In genomic region chr17:57985675-57985974, GRCh38 we compare ENCODE assay signal across 9 cellular contexts. TPM values are rescaled to one million over a fixed set of nuclear protein-coding genes. Genes with fewer than 3 reads are reported as not detected.
A peak's percentile ranks its signal among the peaks of the same experiment; 100 is the strongest.
DNase-seq lines count a peak whose midpoint lies in the region; ATAC-seq and TF ChIP-seq lines count a peak whose summit lies in the region.
"Had no signal": no experiment of that assay in that cellular context is flagged by ENCODE, and none has a peak within 500 bp of the region (broad histone marks: within the 10 kb centered on the region; RNA-seq: fewer than 3 reads in every experiment).

No MANE protein-coding gene starts in this region.

- H3K27me3 ChIP-seq in DOHH2 (ENCODE audit: control insufficient read depth, low read length) (no peaks in the 10 kb centered on the region), MG63 (no peaks in the 10 kb centered on the region), osteoblast (ENCODE audit: insufficient read depth, low read length) (no peaks in the 10 kb centered on the region)
- H3K27me3 ChIP-seq: cardiac muscle cell had no signal

- DNase-seq in MG63 (no peak), osteoblast (ENCODE audit: insufficient read length, low spot score, missing footprints) (peak; percentile 81), T-helper 9 cell (no peak), endothelial cell (ENCODE audit: low spot score) (no peak), posterior vena cava (ENCODE audit: low spot score) (no peak)
- no peak for DNase-seq in effector memory CD8-positive, alpha-beta T cell

- no peak overlapping the region for H3K27ac ChIP-seq in DOHH2 (ENCODE audit: low read depth, low read length)
- H3K27ac ChIP-seq in osteoblast (ENCODE audit: low read depth, low read length) = peak overlapping the region; percentile 93
- H3K27ac ChIP-seq: cardiac muscle cell had no signal

- no peaks in the 10 kb centered on the region for H3K9me3 Mint-ChIP-seq in effector memory CD8-positive, alpha-beta T cell
- H3K9me3 Mint-ChIP-seq in endothelial cell (ENCODE audit: unreplicated experiment) = no peaks in the 10 kb centered on the region

- H3K27me3 Mint-ChIP-seq in effector memory CD8-positive, alpha-beta T cell = no peaks in the 10 kb centered on the region
- H3K27me3 Mint-ChIP-seq in endothelial cell (ENCODE audit: unreplicated experiment) = peaks cover 10% of the 10 kb centered on the region

- ATAC-seq in effector memory CD8-positive, alpha-beta T cell (replicated peaks) = no peak
- ATAC-seq in GM21381 (IDR thresholded peaks at IDR 0.05; ENCODE audit: unreplicated experiment) = no peak

- H4K20me1 ChIP-seq in DOHH2 (ENCODE audit: control insufficient read depth, insufficient read depth, low read depth, low read length) (peaks cover 24% of the 10 kb centered on the region), osteoblast (ENCODE audit: insufficient read depth, low read length) (peaks cover 34% of the 10 kb centered on the region)

- H3K4me3 Mint-ChIP-seq in effector memory CD8-positive, alpha-beta T cell = peak overlapping the region; percentile 34 to 61
- H3K4me3 Mint-ChIP-seq in endothelial cell (ENCODE audit: unreplicated experiment) = no peak overlapping the region

- no peak overlapping the region for H3K4me3 ChIP-seq in DOHH2 (ENCODE audit: low read length)
- peak overlapping the region; percentile 86 for H3K4me3 ChIP-seq in MG63
- peak overlapping the region; percentile 10 for H3K4me3 ChIP-seq in osteoblast (ENCODE audit: insufficient read depth, low read length)

- H3K4me1 ChIP-seq in DOHH2 (ENCODE audit: control insufficient read depth, low read length) (peaks cover 36% of the 10 kb centered on the region), osteoblast (ENCODE audit: insufficient read depth, low read length) (peaks cover 51% of the 10 kb centered on the region)

- peaks cover 58% of the 10 kb centered on the region for H3K36me3 ChIP-seq in DOHH2 (ENCODE audit: control insufficient read depth, low read length)
- peaks cover 46% of the 10 kb centered on the region for H3K36me3 ChIP-seq in MG63
- H3K36me3 ChIP-seq in osteoblast (ENCODE audit: insufficient read depth, low read length) = peaks cover 29% of the 10 kb centered on the region

- H3K27ac Mint-ChIP-seq in effector memory CD8-positive, alpha-beta T cell = peak overlapping the region in 1 of 2 donors; percentile 6
- no peak overlapping the region for H3K27ac Mint-ChIP-seq in endothelial cell (ENCODE audit: unreplicated experiment)

- TF ChIP-seq CTCF in DOHH2 (IDR thresholded peaks at IDR 0.05; ENCODE audit: low read depth, low read length, poor library complexity, severe bottlenecking) = no peak
- no peak for TF ChIP-seq CTCF in osteoblast (IDR thresholded peaks at IDR 0.05; ENCODE audit: extremely low read depth, low read depth, low read length)
- TF ChIP-seq CTCF in endothelial cell (IDR thresholded peaks at IDR 0.05; ENCODE audit: unreplicated experiment) = no peak

- intact Hi-C loops in posterior vena cava (cut with DNase I) = loop anchor here in 1 of 2 donors (5.0 kb wide), 1 partner anchor 33 kb away; no protein-coding TSS in a partner anchor

- H3K36me3 Mint-ChIP-seq in effector memory CD8-positive, alpha-beta T cell (ENCODE audit: insufficient read depth) = peaks cover 42% of the 10 kb centered on the region
- peaks cover 13% of the 10 kb centered on the region for H3K36me3 Mint-ChIP-seq in endothelial cell (ENCODE audit: low read depth, unreplicated experiment)

- H3K4me1 Mint-ChIP-seq in effector memory CD8-positive, alpha-beta T cell (ENCODE audit: low read depth in 2 of 2) = peaks cover 53 to 69% of the 10 kb centered on the region in 2 donors
- peaks cover 27% of the 10 kb centered on the region for H3K4me1 Mint-ChIP-seq in endothelial cell (ENCODE audit: unreplicated experiment)

- H3K79me2 ChIP-seq in DOHH2 (ENCODE audit: control insufficient read depth, low read length) = peaks cover 65% of the 10 kb centered on the region
- peaks cover 59% of the 10 kb centered on the region for H3K79me2 ChIP-seq in osteoblast (ENCODE audit: insufficient read depth, low read length)

- H3K4me2 ChIP-seq in DOHH2 (ENCODE audit: low read length) (peak overlapping the region; percentile 24), osteoblast (ENCODE audit: insufficient read depth, low read length) (peak overlapping the region; percentile 90)

- H3K9me2 ChIP-seq in DOHH2 (replicated peaks; ENCODE audit: control insufficient read depth, low read length) = no peaks in the 10 kb centered on the region

- H3K9me3 ChIP-seq in DOHH2 (ENCODE audit: control insufficient read depth, insufficient read depth, low read length) (no peaks in the 10 kb centered on the region), MG63 (no peaks in the 10 kb centered on the region), osteoblast (ENCODE audit: low read depth, low read length) (no peaks in the 10 kb centered on the region)

- H2AFZ ChIP-seq in osteoblast (ENCODE audit: low read length) = no peak overlapping the region

- H3F3A ChIP-seq in DOHH2 (ENCODE audit: control insufficient read depth, insufficient read depth) = peaks cover 12% of the 10 kb centered on the region

RNA-seq across cellular contexts. Expression of gene VEZF1, which starts 2.4 kb away (rescaled TPM):
- total RNA-seq in MG63 (2014; rRNA removed; shearing (Covaris generic); ENCODE audit: low replicate concordance) = 30.6 and 54.3 TPM in 2 replicates
- 51.9 and 58.6 TPM in 2 replicates for total RNA-seq in osteoblast
- total RNA-seq in endothelial cell (ENCODE audit: unreplicated experiment) = 43.7 TPM
- 10 to 100 TPM; 56.1 to 61.8 TPM for total RNA-seq in posterior vena cava

RNA-seq across cellular contexts. Expression of gene SRSF1, which starts 21.4 kb away (rescaled TPM):
- 402 and 601 TPM in 2 replicates for total RNA-seq in MG63 (2014; rRNA removed; shearing (Covaris generic); ENCODE audit: low replicate concordance)
- total RNA-seq in osteoblast (214 and 247 TPM in 2 replicates), endothelial cell (ENCODE audit: unreplicated experiment) (201 TPM), posterior vena cava (100 to 1,000 TPM; 120 to 152 TPM)

RNA-seq across cellular contexts. Expression of gene CUEDC1, which starts 30.4 kb away (rescaled TPM):
- total RNA-seq in MG63 (2014; rRNA removed; shearing (Covaris generic); ENCODE audit: low replicate concordance) = 3.0 and 10.2 TPM in 2 replicates
- total RNA-seq in osteoblast (21.0 and 22.4 TPM in 2 replicates), endothelial cell (ENCODE audit: unreplicated experiment) (13.3 TPM), posterior vena cava (10 to 100 TPM; 42.3 to 43.6 TPM)
